Comparison of ENCODE assay signal across 11 cellular contexts in the genomic region with DNA sequence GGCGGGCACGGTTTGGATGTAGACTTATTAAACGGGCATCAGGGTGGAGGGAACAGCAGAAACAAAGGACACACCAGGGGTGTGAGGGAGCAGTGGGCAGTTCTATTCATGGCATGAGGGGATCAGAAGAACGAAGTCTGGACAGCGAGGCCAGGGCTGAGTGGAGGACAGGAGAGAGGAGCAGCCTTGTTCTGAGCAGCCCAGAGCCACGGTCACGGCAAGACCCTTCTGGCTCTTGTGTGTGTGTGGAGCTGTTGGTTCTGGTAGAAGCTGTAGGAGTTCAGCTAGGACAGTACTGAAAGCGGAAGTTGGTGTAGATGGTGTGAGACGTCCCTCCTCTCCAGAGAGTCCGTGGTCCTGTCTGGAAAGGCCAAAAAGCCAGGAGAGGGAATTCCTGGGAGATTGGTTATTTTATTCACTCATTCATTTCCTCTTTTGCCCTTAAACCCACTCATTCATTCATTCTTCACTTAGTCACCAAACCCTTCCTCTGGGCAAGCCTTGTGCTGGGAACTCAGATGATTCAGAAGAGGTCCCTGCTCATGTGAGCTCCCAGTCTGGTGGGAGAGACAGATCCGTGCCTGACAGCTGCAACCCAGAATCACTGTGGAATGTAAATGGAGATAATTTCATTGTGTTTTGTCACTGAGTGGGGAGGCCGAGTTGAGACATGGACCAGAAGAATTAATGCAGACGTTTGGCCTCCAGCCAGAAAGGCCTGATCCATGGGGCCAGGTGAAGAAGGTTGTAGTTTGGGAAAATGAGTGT. TPM values are rescaled to one million over a fixed set of nuclear protein-coding genes. Genes with fewer than 3 reads are reported as not detected.
DNase-seq lines count a peak whose midpoint lies in the region; ATAC-seq and TF ChIP-seq lines count a peak whose summit lies in the region.
"Had no signal": no experiment of that assay in that cellular context is flagged by ENCODE, and none has a peak within 500 bp of the region (broad histone marks: within the 10 kb centered on the region; RNA-seq: fewer than 3 reads in every experiment).

No MANE protein-coding gene starts in this region.

- no peak for ATAC-seq in HG03095 (IDR thresholded peaks at IDR 0.05; ENCODE audit: unreplicated experiment)
- ATAC-seq: stimulated activated naive CD8-positive, alpha-beta T cell treated with anti-CD3 and anti-CD28 coated beads, Interleukin-15, Interleukin-2, amounts not matched to agents 100 U/mL and 50 U/mL, for 24 hours had no signal

- TF ChIP-seq CTCF in HFFc6 (IDR thresholded peaks at IDR 0.05), result no peak

- no peaks in the 10 kb centered on the region; the same call in none of the 2 replicates for H3K27me3 Mint-ChIP-seq in HFFc6 (ENCODE audit: insufficient read depth)

- H3K27me3 ChIP-seq in iPS-15b (ENCODE audit: control insufficient read depth, insufficient read depth, low read length), result no peaks in the 10 kb centered on the region

- peaks cover 2% of the 10 kb centered on the region for H3K36me3 ChIP-seq in iPS-15b (ENCODE audit: control insufficient read depth, insufficient read depth, low read length)

- no peaks in the 10 kb centered on the region for H3K9me3 ChIP-seq in iPS-15b (ENCODE audit: control insufficient read depth, insufficient read depth, low read length)

- peaks cover 34% of the 10 kb centered on the region for H3K4me1 Mint-ChIP-seq in HFFc6 (ENCODE audit: low read depth)

- no peak overlapping the region for H3K9ac ChIP-seq in iPS-15b (ENCODE audit: low read depth, low read length)

- H3K36me3 Mint-ChIP-seq in HFFc6 (ENCODE audit: low read depth), result no peaks in the 10 kb centered on the region

- peaks cover 12% of the 10 kb centered on the region for H3K4me1 ChIP-seq in iPS-15b (ENCODE audit: control insufficient read depth, insufficient read depth, low read length)

- peak overlapping the region; percentile 67 for H3K4me3 ChIP-seq in iPS-15b (ENCODE audit: low read depth, low read length)

- peak overlapping the region; percentile 91 for H3K27ac Mint-ChIP-seq in HFFc6

- peak overlapping the region; percentile 85 for H3K4me3 Mint-ChIP-seq in HFFc6

- DNase-seq in AG08395 (ENCODE audit: low spot score) (peak; percentile 53), HFFc6 (peak; percentile 68), SKM-1 (lab: John Stamatoyannopoulos, UW; ENCODE audit: unreplicated experiment) (peak; percentile 55), GM19240 (ENCODE audit: insufficient read length, low spot score) (no peak), NCI-H1694 (lab: John Stamatoyannopoulos, UW) (no peak), DMS 273 (lab: John Stamatoyannopoulos, UW; ENCODE audit: unreplicated experiment) (no peak)
- DNase-seq: DMS153; RPMI8226; stimulated activated naive CD8-positive, alpha-beta T cell treated with anti-CD3 and anti-CD28 coated beads, Interleukin-15, Interleukin-2, amounts not matched to agents 100 U/mL and 50 U/mL, for 24 hours had no signal

- H3K9me3 Mint-ChIP-seq in HFFc6, result no peaks in the 10 kb centered on the region

RNA-seq across cellular contexts. Expression of gene ACOT11, which starts 4.1 kb away (rescaled TPM):
- total RNA-seq in HFFc6 (2021; fragmentation: NEBNext Ultra II Directional; extraction: Animal tissue kit (Norgen Biotek cat#: 25700)), result 1 to 10 TPM; 2.9 to 4.8 (median 3.8) TPM

Comparison
In these comparisons a context has a peak if more than half of its experiments do, and no peak if none do; other contexts are left out.
1. DNase-seq: peak in AG08395 (single experiment), HFFc6 (single experiment) and SKM-1 (single experiment); none in GM19240 (single experiment), NCI-H1694 (single experiment) and DMS 273 (single experiment).